ENCODE assay signal across 8 cellular contexts in genomic region chr16:23149267-23149992, GRCh38. TPM values are rescaled to one million over a fixed set of nuclear protein-coding genes. Genes with fewer than 3 reads are reported as not detected.
DNase-seq lines count a peak whose midpoint lies in the region; ATAC-seq and TF ChIP-seq lines count a peak whose summit lies in the region.

Gene USP31, minus strand, starts transcription at chr16:23149452. Its CDS starts 182 bp downstream, at chr16:23149270.

- H3K79me2 ChIP-seq in KMS-11 (ENCODE audit: insufficient read depth, low read depth) = peaks cover 35% of the 10 kb centered on the region

- no peaks in the 10 kb centered on the region for H3K9me3 ChIP-seq in mucosa of stomach (ENCODE audit: control insufficient read depth, low read length)

- peak within 1 kb of the TSS; percentile 38; the same call in 1 of the 2 replicates for H3K27ac ChIP-seq in KMS-11

- no peaks in the 10 kb centered on the region for H4K20me1 ChIP-seq in KMS-11 (ENCODE audit: insufficient read depth)

- H3K4me3 ChIP-seq in KMS-11 (IDR thresholded peaks at IDR 0.05; ENCODE audit: insufficient read depth, low read depth, low read length) (peak within 1 kb of the TSS; percentile 61), mucosa of stomach (ENCODE audit: low read length) (peak within 1 kb of the TSS; percentile 82)

- H3K4me1 ChIP-seq in KMS-11 (ENCODE audit: low read depth, poor library complexity, severe bottlenecking) (peaks cover 36% of the 10 kb centered on the region), mucosa of stomach (ENCODE audit: control insufficient read depth, insufficient read depth, low read length) (peaks cover 13% of the 10 kb centered on the region)

- H3K9ac ChIP-seq in KMS-11 (peak within 1 kb of the TSS; percentile 78), mucosa of stomach (ENCODE audit: low read length) (peak within 1 kb of the TSS; percentile 38)

- H3K27me3 ChIP-seq in KMS-11 (ENCODE audit: insufficient read depth, low read depth) (no peaks in the 10 kb centered on the region), mucosa of stomach (ENCODE audit: control insufficient read depth, insufficient read depth, low read length) (no peaks in the 10 kb centered on the region)

- TF ChIP-seq CTCF in KMS-11 (conservative IDR thresholded peaks at IDR 0.05; ENCODE audit: low read depth, low read length) = no peak

- no peaks in the 10 kb centered on the region for H3K36me3 ChIP-seq in KMS-11 (ENCODE audit: insufficient read depth)
- no peaks in the 10 kb centered on the region for H3K36me3 ChIP-seq in mucosa of stomach (ENCODE audit: control insufficient read depth, insufficient read depth, low read length)

- H2AFZ ChIP-seq in KMS-11 (ENCODE audit: low read depth) = peak within 1 kb of the TSS; percentile 87

- peak; percentile 89 for DNase-seq in DMS79 (lab: John Stamatoyannopoulos, UW)
- peak; percentile 92 to 94 for DNase-seq in activated T-cell treated with anti-CD3 and anti-CD28 coated beads, Interleukin-2, amount 50 U/mL, for 48 hours
- peak; percentile 65 to 81 for DNase-seq in stimulated activated CD8-positive, alpha-beta memory T cell treated with anti-CD3 and anti-CD28 coated beads, Interleukin-4, amount 100 ng/mL, for 4 hours (ENCODE audit: low read depth in 2 of 2, low spot score in 1 of 2)

- ATAC-seq in GM21825 (IDR thresholded peaks at IDR 0.05; ENCODE audit: unreplicated experiment) (peak; percentile 97), esophagus mucosa (peak; percentile 94)

- peak within 1 kb of the TSS; percentile 76 for H3K4me2 ChIP-seq in KMS-11

TF ChIP-seq in PFSK-1, 5 proteins besides CTCF, POLR2A, EP300 and RAD21:
- TF ChIP-seq REST (IDR thresholded peaks at IDR 0.05; ENCODE audit: insufficient read depth in 1 of 2, low read depth in 2 of 2, low read length in 2 of 2) (0 out of 4 replicates have a peak, but pooled peaks of 1 of the 2 experiments have one; percentile 30), SIN3A (IDR thresholded peaks at IDR 0.05; ENCODE audit: borderline replicate concordance, insufficient read depth, low read length) (peak; percentile 41; the same call in 1 of the 2 replicates), POLR2AphosphoS5 (IDR thresholded peaks at IDR 0.05; ENCODE audit: low read depth, low read length) (peak; percentile 58), TAF1 (IDR thresholded peaks at IDR 0.05; ENCODE audit: borderline replicate concordance, insufficient read depth, low read length) (no peak), FOXP2 (optimal IDR thresholded peaks at IDR 0.05; ENCODE audit: borderline replicate concordance, extremely low read depth, extremely low read length, insufficient read depth) (peak; percentile 73)
TF ChIP-seq in PFSK-1: peak in this region for 4.

RNA-seq across cellular contexts. Expression of gene USP31, which starts in this region (rescaled TPM):
- polyA plus RNA-seq in PFSK-1 (2012; ENCODE audit: insufficient read length, low read depth) = 6.2 TPM
- 8.7 TPM for total RNA-seq in esophagus mucosa

Comparison
In these comparisons a context has a peak if more than half of its experiments do, and no peak if none do; other contexts are left out.
1. Peak in every context shown above with its lines: DNase-seq, ATAC-seq, H3K4me3 ChIP-seq and H3K27ac ChIP-seq.